In genomic region chr4:149999485-150000074, GRCh38 we compare ENCODE assay signal across 8 cellular contexts.
A peak's percentile ranks its signal among the peaks of the same experiment; 100 is the strongest.
DNase-seq lines count a peak whose midpoint lies in the region; ATAC-seq and TF ChIP-seq lines count a peak whose summit lies in the region.

No MANE protein-coding gene starts in this region.

- POLR2A ChIA-PET in HEK293 (lab: Yijun Ruan, JAX), result no interaction called here

- H3K4me1 ChIP-seq in HEK293 (ENCODE audit: control insufficient read depth, insufficient read depth, low read length) (no peaks in the 10 kb centered on the region; the same call in 1 of the 2 replicates), uterus (no peaks in the 10 kb centered on the region)

- ATAC-seq in HG03354 (IDR thresholded peaks at IDR 0.05; ENCODE audit: poor library complexity, severe bottlenecking, unreplicated experiment), result no peak

- H3K4me3 ChIP-seq in HEK293 (ENCODE audit: low read depth, low read length) (no peak overlapping the region), cardiac fibroblast (replicated peaks in 1 of 2; ENCODE audit: low read depth in 2 of 2, low read length in 2 of 2) (no peak overlapping the region), uterus (no peak overlapping the region)

- H3K36me3 ChIP-seq in HEK293 (ENCODE audit: control insufficient read depth in 2 of 2, insufficient read depth in 1 of 2, low read length in 2 of 2) (no peaks in the 10 kb centered on the region), uterus (no peaks in the 10 kb centered on the region)

- H3K9me3 ChIP-seq in HEK293 (ENCODE audit: control insufficient read depth, insufficient read depth, low read depth, low read length) (no peaks in the 10 kb centered on the region), uterus (no peaks in the 10 kb centered on the region)

- DNase-seq in D341Med (ENCODE audit: low spot score) (peak; percentile 66), NCI-H748 treated with DMSO at 0.1 percent for 48 hours (lab: John Stamatoyannopoulos, UW) (peak; percentile 8), cardiac fibroblast (ENCODE audit: low read depth in 2 of 2) (peak; percentile 81 to 88), left kidney (ENCODE audit: low read depth, low spot score) (peak; percentile 78), uterus (peak; percentile 16 to 42)
- DNase-seq in activated CD4-positive, alpha-beta T cell treated with anti-CD3 and anti-CD28 coated beads, Interleukin-2, amount 50 U/mL, for 4 hours, result no peak

- no peaks in the 10 kb centered on the region for H3K27me3 ChIP-seq in uterus

- TF ChIP-seq POLR2A in uterus (IDR thresholded peaks at IDR 0.05), result no peak

- intact Hi-C loops in uterus (cut with DNase I; ENCODE audit: low total_unique reads), result loop anchor here (10.0 kb wide), 1 partner anchor 245 kb away; no protein-coding TSS in a partner anchor

- no peak overlapping the region for H3K27ac ChIP-seq in HEK293 (ENCODE audit: extremely low read depth, low read depth, low read length)
- H3K27ac ChIP-seq in uterus, result no peak overlapping the region

- CTCF ChIA-PET in HEK293 (lab: Yijun Ruan, JAX), result interaction anchor here (0.7 to 1.8 kb wide), 4 partner anchors 10 to 244 kb away, joined by 4 to 20 read pairs (median 4); no protein-coding TSS in a partner anchor

- TF ChIP-seq CTCF in HEK293 (tag by site-specific recombination; IDR thresholded peaks at IDR 0.05) (0 out of 2 replicates have a peak, but pooled peaks have one; percentile 37), cardiac fibroblast (IDR thresholded peaks at IDR 0.05; ENCODE audit: low read depth, low read length) (peak; percentile 82), uterus (IDR thresholded peaks at IDR 0.05) (peak; percentile 68 to 75 (median 73))

TF ChIP-seq in HEK293, 187 proteins besides CTCF, POLR2A, EP300 and RAD21:
- peak; percentile 66 for TF ChIP-seq ZNF654 (tag by site-specific recombination; IDR thresholded peaks at IDR 0.05; ENCODE audit: low read depth)
- no peak for TF ChIP-seq ZNF138 (tag by site-specific recombination; IDR thresholded peaks at IDR 0.05; ENCODE audit: borderline replicate concordance)

Comparison
In these comparisons a context has a peak if more than half of its experiments do, and no peak if none do; other contexts are left out.
1. DNase-seq: peak in D341Med (single experiment), NCI-H748 treated with DMSO at 0.1 percent for 48 hours (single experiment), cardiac fibroblast (2 of 2), left kidney (single experiment) and uterus (2 of 2); none in activated CD4-positive, alpha-beta T cell treated with anti-CD3 and anti-CD28 coated beads, Interleukin-2, amount 50 U/mL, for 4 hours (0 of 2).
2. Peak in every context shown above with its lines, with median percentiles within 50 percentile points of each other: CTCF ChIP-seq.